1 cellular context compared by ENCODE assay signal in the genomic region with DNA sequence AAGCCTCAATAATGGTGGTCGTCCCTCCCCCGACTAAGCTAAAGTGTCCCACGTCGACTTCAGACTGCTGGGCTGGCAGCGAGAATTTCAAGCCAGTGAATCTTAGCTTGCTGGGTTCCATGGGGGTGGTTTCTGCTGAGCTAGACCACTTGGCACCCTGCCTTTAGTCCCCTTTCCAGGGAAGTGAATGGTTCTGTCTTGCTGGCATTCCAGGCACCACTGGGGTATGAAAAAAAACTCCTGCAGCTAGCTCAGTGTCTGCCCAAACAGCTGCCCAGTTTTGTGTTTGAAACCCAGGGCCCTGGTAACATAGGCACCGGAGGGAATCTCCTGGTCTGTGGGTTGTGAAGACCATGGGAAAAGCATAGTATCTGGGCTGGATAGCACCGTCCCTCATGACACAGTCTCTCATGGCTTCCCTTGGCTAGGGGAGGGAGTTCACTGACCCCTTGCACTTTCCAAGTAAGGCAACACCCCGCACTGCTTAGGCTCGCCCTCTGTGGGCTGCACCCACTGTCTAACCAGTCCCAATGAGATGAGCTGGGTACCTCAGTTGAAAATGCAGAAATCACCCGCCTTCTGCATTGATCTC.
TF ChIP-seq lines count a peak whose summit lies in the region.

No MANE protein-coding gene starts in this region.

TF ChIP-seq in K562, 482 proteins besides CTCF, POLR2A, EP300 and RAD21:
- TF ChIP-seq PRDM10 (IDR thresholded peaks at IDR 0.05; ENCODE audit: partially characterized antibody) = peak; percentile 42
